ENCODE assay signal across 8 cellular contexts in genomic region chr1:10032590-10033358, GRCh38. TPM values are rescaled to one million over a fixed set of nuclear protein-coding genes. Genes with fewer than 3 reads are reported as not detected.
DNase-seq lines count a peak whose midpoint lies in the region; ATAC-seq and TF ChIP-seq lines count a peak whose summit lies in the region.

UBE4B (plus strand) TSS chr1:10032958; CDS start chr1:10033671, 713 bp downstream.

- H3K27ac Mint-ChIP-seq in activated B cell treated with CpG ODN at 0.5 μM for 24 hours, result peak within 1 kb of the TSS; percentile 93

- H3K27me3 Mint-ChIP-seq in activated B cell treated with CpG ODN at 0.5 μM for 24 hours, result no peaks in the 10 kb centered on the region

- H3K27ac ChIP-seq in caudate nucleus (ENCODE audit: low read depth, low read length), result peak within 1 kb of the TSS; percentile 97

- ATAC-seq in GM19023 (IDR thresholded peaks at IDR 0.05; ENCODE audit: unreplicated experiment), result peak; percentile 94
- peak; percentile 98 for ATAC-seq in HG03280 (IDR thresholded peaks at IDR 0.05; ENCODE audit: unreplicated experiment)
- peak; percentile 96 for ATAC-seq in activated B cell treated with CpG ODN at 0.5 μM for 24 hours (ENCODE audit: low read depth)

- TF ChIP-seq CTCF in AG09319 (IDR thresholded peaks at IDR 0.05; ENCODE audit: low read depth, low read length) (peak; percentile 68), activated B cell treated with CpG ODN at 0.5 μM for 24 hours (IDR thresholded peaks at IDR 0.05) (peak; percentile 55)

- H3K36me3 Mint-ChIP-seq in activated B cell treated with CpG ODN at 0.5 μM for 24 hours (ENCODE audit: low read depth), result peaks cover 11% of the 10 kb centered on the region

- intact Hi-C loops in activated B cell treated with CpG ODN at 0.5 μM for 24 hours (cut with micrococcal nuclease), result loop anchor here (1.0 to 10.0 kb wide), 11 partner anchors 72 to 493 kb away; partner anchors contain the start of genes CENPS, CTNNBIP1, LZIC and NMNAT1

- H3K4me1 Mint-ChIP-seq in activated B cell treated with CpG ODN at 0.5 μM for 24 hours, result peaks cover 24% of the 10 kb centered on the region

- CTCF ChIA-PET in activated B cell treated with CpG ODN at 0.5 μM for 24 hours (lab: Charles Lee), result interaction anchor here (2.3 kb wide), 1 partner anchor 82 kb away, joined by 10 read pairs; no protein-coding TSS in a partner anchor

- peak within 1 kb of the TSS; percentile 96 for H3K4me3 Mint-ChIP-seq in activated B cell treated with CpG ODN at 0.5 μM for 24 hours

- no peaks in the 10 kb centered on the region for H3K9me3 Mint-ChIP-seq in activated B cell treated with CpG ODN at 0.5 μM for 24 hours

- DNase-seq in AG09319 (ENCODE audit: extremely low read depth, low read depth) (peak; percentile 95), NCI-H345 (lab: John Stamatoyannopoulos, UW) (peak; percentile 98), activated B cell treated with CpG ODN at 0.5 μM for 24 hours (peak; percentile 99), caudate nucleus (lab: John Stamatoyannopoulos, UW) (peak; percentile 75 to 99 (median 97)), inferior parietal cortex (ENCODE audit: extremely low spot score) (peak; percentile 97)
- DNase-seq in stimulated activated CD4-positive, alpha-beta T cell treated with anti-CD3 and anti-CD28 coated beads, Interleukin-12 subunit alpha, Interleukin-12 subunit beta, amount 100 ng/mL, for 24 hours (ENCODE audit: low read depth in 2 of 2), result peak; percentile 96 to 97

- POLR2A ChIA-PET in activated B cell treated with CpG ODN at 0.5 μM for 24 hours (lab: Charles Lee), result interaction anchor here (0.6 to 2.1 kb wide), 6 partner anchors 82 to 437 kb away, joined by 3 to 7 read pairs (median 5); partner anchors contain the start of genes CTNNBIP1, LZIC and NMNAT1

RNA-seq across cellular contexts. Expression of gene UBE4B, which starts in this region (rescaled TPM):
- 41.1 and 44.7 TPM in 2 replicates for total RNA-seq in activated B cell treated with CpG ODN at 0.5 μM for 24 hours

Comparison
In these comparisons a context has a peak if more than half of its experiments do, and no peak if none do; other contexts are left out.
1. Peak in every context shown above with its lines: DNase-seq, ATAC-seq and H3K27ac ChIP-seq.